Comparison of ENCODE assay signal across 1 cellular context in the genomic region with DNA sequence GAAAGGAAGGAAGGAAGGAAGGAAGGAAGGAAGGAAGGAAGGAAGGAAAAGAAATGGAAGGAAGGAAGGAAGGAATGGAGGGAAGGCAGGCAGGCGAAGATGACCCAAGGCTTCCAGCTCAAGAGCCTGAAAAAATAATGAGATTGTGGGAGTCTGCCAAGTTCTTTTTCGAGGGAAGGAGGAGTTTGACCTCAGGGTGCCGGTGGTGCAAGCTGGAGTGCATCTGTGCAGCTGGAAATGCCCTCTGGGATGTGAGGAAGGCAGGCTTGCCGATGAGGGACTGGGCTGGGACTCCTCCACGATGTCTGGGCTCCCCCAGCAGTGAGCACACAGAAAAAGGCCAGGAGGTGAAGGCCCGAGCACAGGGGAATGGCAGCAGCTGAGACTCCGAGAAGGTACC.
TF ChIP-seq lines count a peak whose summit lies in the region.

No MANE protein-coding gene starts in this region.

TF ChIP-seq in WTC11, 78 proteins besides CTCF, POLR2A, EP300 and RAD21 (continued from another document):
- TF ChIP-seq PREB (CRISPR knock-in tag; IDR thresholded peaks at IDR 0.05; ENCODE audit: borderline replicate concordance) = no peak
- TF ChIP-seq, protein P1, sequence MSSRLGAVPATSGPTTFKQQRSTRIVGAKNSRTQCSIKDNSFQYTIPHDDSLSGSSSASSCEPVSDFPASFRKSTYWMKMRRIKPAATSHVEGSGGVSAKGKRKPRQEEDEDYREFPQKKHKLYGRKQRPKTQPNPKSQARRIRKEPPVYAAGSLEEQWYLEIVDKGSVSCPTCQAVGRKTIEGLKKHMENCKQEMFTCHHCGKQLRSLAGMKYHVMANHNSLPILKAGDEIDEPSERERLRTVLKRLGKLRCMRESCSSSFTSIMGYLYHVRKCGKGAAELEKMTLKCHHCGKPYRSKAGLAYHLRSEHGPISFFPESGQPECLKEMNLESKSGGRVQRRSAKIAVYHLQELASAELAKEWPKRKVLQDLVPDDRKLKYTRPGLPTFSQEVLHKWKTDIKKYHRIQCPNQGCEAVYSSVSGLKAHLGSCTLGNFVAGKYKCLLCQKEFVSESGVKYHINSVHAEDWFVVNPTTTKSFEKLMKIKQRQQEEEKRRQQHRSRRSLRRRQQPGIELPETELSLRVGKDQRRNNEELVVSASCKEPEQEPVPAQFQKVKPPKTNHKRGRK (CRISPR knock-in tag; IDR thresholded peaks at IDR 0.05; ENCODE audit: borderline replicate concordance) = no peak
- no peak for TF ChIP-seq HMGA2 (CRISPR knock-in tag; IDR thresholded peaks at IDR 0.05)
- TF ChIP-seq ATF1 (CRISPR knock-in tag; IDR thresholded peaks at IDR 0.05) = no peak
- no peak for TF ChIP-seq IRF2 (CRISPR knock-in tag; IDR thresholded peaks at IDR 0.05; ENCODE audit: borderline replicate concordance, low read depth)
